In genomic region chr22:41621099-41621910, GRCh38 we compare ENCODE assay signal across 8 cellular contexts. TPM values are rescaled to one million over a fixed set of nuclear protein-coding genes. Genes with fewer than 3 reads are reported as not detected.
DNase-seq lines count a peak whose midpoint lies in the region; ATAC-seq and TF ChIP-seq lines count a peak whose summit lies in the region.

TSS of gene XRCC6 (plus strand) at chr22:41621295. CDS start at chr22:41622005, 710 bp downstream.

- H3F3A ChIP-seq in GM23248 (ENCODE audit: insufficient read depth), result peaks cover 25% of the 10 kb centered on the region

- H3K4me1 Mint-ChIP-seq in naive thymus-derived CD4-positive, alpha-beta T cell, result peaks cover 22 to 63% (median 44%) of the 10 kb centered on the region in 7 donors
- peaks cover 15 to 42% of the 10 kb centered on the region in 2 donors for H3K4me1 Mint-ChIP-seq in stimulated activated naive B cell treated with anti-CD40 and anti-IgM and Interleukin-4, amounts not matched to agents 10 μg/mL and 1 μg/mL and 100 μg/mL, for 72 hours

- H3K27me3 Mint-ChIP-seq in naive thymus-derived CD4-positive, alpha-beta T cell, result peaks cover 0 to 3% (median 0%) of the 10 kb centered on the region in 5 donors
- no peaks in the 10 kb centered on the region for H3K27me3 Mint-ChIP-seq in stimulated activated naive B cell treated with anti-CD40 and anti-IgM and Interleukin-4, amounts not matched to agents 10 μg/mL and 1 μg/mL and 100 μg/mL, for 72 hours

- peak within 1 kb of the TSS; percentile 95 to 100 (median 99) for H3K27ac Mint-ChIP-seq in naive thymus-derived CD4-positive, alpha-beta T cell
- H3K27ac Mint-ChIP-seq in stimulated activated naive B cell treated with anti-CD40 and anti-IgM and Interleukin-4, amounts not matched to agents 10 μg/mL and 1 μg/mL and 100 μg/mL, for 72 hours, result peak within 1 kb of the TSS; percentile 98

- intact Hi-C loops in naive thymus-derived CD4-positive, alpha-beta T cell (cut with micrococcal nuclease), result loop anchor here (1.0 to 5.0 kb wide), 18 partner anchors 31 to 802 kb away; partner anchors contain the start of genes ACO2 (in 2 of the 2), POLR3H (in 2 of the 2), RANGAP1 (in 2 of the 2) and SNU13 (in 2 of the 2)

- in situ Hi-C loops in GM23248 (cut with MboI), result no loop called here

- H3K27ac ChIP-seq in DND-41 (ENCODE audit: low read length) (peak within 1 kb of the TSS; percentile 98), GM23248 (peak within 1 kb of the TSS; percentile 98)
- peak within 1 kb of the TSS; percentile 99 for H3K27ac ChIP-seq in naive thymus-derived CD4-positive, alpha-beta T cell (ENCODE audit: low read depth, low read length)

- H3K79me2 ChIP-seq in DND-41 (ENCODE audit: insufficient read depth, low read length) (peaks cover 58% of the 10 kb centered on the region), GM23248 (ENCODE audit: insufficient read depth) (peaks cover 92% of the 10 kb centered on the region)

- peaks cover 34% of the 10 kb centered on the region for H3K4me1 ChIP-seq in DND-41 (ENCODE audit: insufficient read depth, low read length)
- H3K4me1 ChIP-seq in GM23248 (ENCODE audit: insufficient read depth), result peaks cover 19% of the 10 kb centered on the region
- peaks cover 18 to 20% of the 10 kb centered on the region in 2 donors for H3K4me1 ChIP-seq in naive thymus-derived CD4-positive, alpha-beta T cell (ENCODE audit: control insufficient read depth in 2 of 2, insufficient read depth in 2 of 2, low read length in 2 of 2)

- 1 to 3% methylated on average over 62 to 68 of the region's 70 CpGs for WGBS in GM23248 (ENCODE audit: low coverage in 1 of 2, low lambda C conversion rate in 2 of 2, missing lambda C conversion rate in 2 of 2), 2 experiments

- no peak for TF ChIP-seq CTCF in DND-41 (IDR thresholded peaks at IDR 0.05; ENCODE audit: borderline replicate concordance, extremely low read depth, low read length, poor library complexity, severe bottlenecking)

- peaks cover 15% of the 10 kb centered on the region for H4K20me1 ChIP-seq in DND-41 (ENCODE audit: insufficient read depth, low read length)
- H4K20me1 ChIP-seq in GM23248 (ENCODE audit: insufficient read depth), result no peaks in the 10 kb centered on the region

- peaks cover 0 to 14% (median 8%) of the 10 kb centered on the region in 5 donors for H3K36me3 Mint-ChIP-seq in naive thymus-derived CD4-positive, alpha-beta T cell
- peaks cover 5 to 25% of the 10 kb centered on the region in 2 donors for H3K36me3 Mint-ChIP-seq in stimulated activated naive B cell treated with anti-CD40 and anti-IgM and Interleukin-4, amounts not matched to agents 10 μg/mL and 1 μg/mL and 100 μg/mL, for 72 hours

- peak within 1 kb of the TSS; percentile 93 to 99 (median 97) for H3K4me3 Mint-ChIP-seq in naive thymus-derived CD4-positive, alpha-beta T cell
- H3K4me3 Mint-ChIP-seq in stimulated activated naive B cell treated with anti-CD40 and anti-IgM and Interleukin-4, amounts not matched to agents 10 μg/mL and 1 μg/mL and 100 μg/mL, for 72 hours, result peak within 1 kb of the TSS; percentile 91 to 94

- H3K36me3 ChIP-seq in DND-41 (ENCODE audit: insufficient read depth, low read length) (peaks cover 37% of the 10 kb centered on the region), GM23248 (ENCODE audit: low read depth) (peaks cover 26% of the 10 kb centered on the region; the same call in 1 of the 2 replicates)
- H3K36me3 ChIP-seq in naive thymus-derived CD4-positive, alpha-beta T cell (ENCODE audit: control insufficient read depth in 2 of 3, insufficient read depth in 3 of 3, low read length in 3 of 3), result peaks cover 0 to 37% (median 0%) of the 10 kb centered on the region in 3 experiments

- peak; percentile 89 for ATAC-seq in DND-41 (ENCODE audit: insufficient read depth, low read depth)
- ATAC-seq in naive thymus-derived CD4-positive, alpha-beta T cell, result peak; percentile 97
- peak; percentile 92 to 94 for ATAC-seq in stimulated activated naive B cell treated with anti-CD40 and anti-IgM and Interleukin-4, amounts not matched to agents 10 μg/mL and 1 μg/mL and 100 μg/mL, for 72 hours (replicated peaks)

- CTCF ChIA-PET in naive thymus-derived CD4-positive, alpha-beta T cell (lab: Charles Lee), result interaction anchor here (1.5 kb wide), 1 partner anchor 218 kb away, joined by 3 read pairs; no protein-coding TSS in a partner anchor

- H3K9me3 ChIP-seq in DND-41 (ENCODE audit: insufficient read depth, low read length, severe bottlenecking), result no peaks in the 10 kb centered on the region
- H3K9me3 ChIP-seq in GM23248 (ENCODE audit: low read depth), result no peaks in the 10 kb centered on the region
- no peaks in the 10 kb centered on the region for H3K9me3 ChIP-seq in naive thymus-derived CD4-positive, alpha-beta T cell (ENCODE audit: control insufficient read depth in 2 of 3, low read length in 3 of 3)

- H3K27me3 ChIP-seq in DND-41 (ENCODE audit: insufficient read depth, low read length, poor library complexity), result no peaks in the 10 kb centered on the region
- H3K27me3 ChIP-seq in GM23248 (replicated peaks; ENCODE audit: insufficient read depth), result no peaks in the 10 kb centered on the region
- H3K27me3 ChIP-seq in naive thymus-derived CD4-positive, alpha-beta T cell (ENCODE audit: control insufficient read depth in 2 of 2, insufficient read depth in 2 of 2, low read length in 2 of 2), result no peaks in the 10 kb centered on the region

- DNase-seq in DND-41 (peak; percentile 100), GM23248 (peak; percentile 100), LHCN-M2 (ENCODE audit: low read depth) (peak; percentile 99), RPMI8226 (peak; percentile 99), fibroblast of gingiva (ENCODE audit: low read depth) (peak; percentile 100)
- DNase-seq in activated T-helper 1 cell treated with anti-CD3 and anti-CD28 coated beads, Interleukin-2, amount 50 U/mL, for 16 hours (ENCODE audit: low read depth in 1 of 2, low spot score in 1 of 2), result peak; percentile 99 to 100
- peak; percentile 97 to 100 (median 99) for DNase-seq in naive thymus-derived CD4-positive, alpha-beta T cell
- DNase-seq in stimulated activated naive B cell treated with anti-CD40 and anti-IgM and Interleukin-4, amounts not matched to agents 10 μg/mL and 1 μg/mL and 100 μg/mL, for 72 hours, result peak; percentile 98

- H3K9me2 ChIP-seq in GM23248 (ENCODE audit: insufficient read depth), result no peaks in the 10 kb centered on the region

- H3K4me3 ChIP-seq in DND-41 (ENCODE audit: low read depth in 1 of 2, low read length in 2 of 2) (peak within 1 kb of the TSS; percentile 64 to 97), GM23248 (peak within 1 kb of the TSS; percentile 92)
- H3K4me3 ChIP-seq in naive thymus-derived CD4-positive, alpha-beta T cell (ENCODE audit: low read length), result peak within 1 kb of the TSS; percentile 99

- H3K9me3 Mint-ChIP-seq in naive thymus-derived CD4-positive, alpha-beta T cell, result peaks cover 0 to 2% (median 0%) of the 10 kb centered on the region in 11 donors
- no peaks in the 10 kb centered on the region for H3K9me3 Mint-ChIP-seq in stimulated activated naive B cell treated with anti-CD40 and anti-IgM and Interleukin-4, amounts not matched to agents 10 μg/mL and 1 μg/mL and 100 μg/mL, for 72 hours

- POLR2A ChIA-PET in naive thymus-derived CD4-positive, alpha-beta T cell (lab: Charles Lee), result interaction anchor here (0.7 to 3.7 kb wide), 13 partner anchors 10 to 209 kb away, joined by 3 to 30 read pairs (median 4); partner anchors contain the start of genes ACO2, CCDC134, PHF5A and PMM1

- H3K9ac ChIP-seq in DND-41 (ENCODE audit: low read depth, low read length), result peak within 1 kb of the TSS; percentile 92
- peak within 1 kb of the TSS; percentile 97 for H3K9ac ChIP-seq in GM23248

- H2AFZ ChIP-seq in DND-41 (ENCODE audit: low read depth, low read length) (peak within 1 kb of the TSS; percentile 97), GM23248 (peak within 1 kb of the TSS; percentile 84)

- H3K4me2 ChIP-seq in DND-41 (ENCODE audit: insufficient read depth, low read length) (peak within 1 kb of the TSS; percentile 98), GM23248 (ENCODE audit: unreplicated experiment) (peak within 1 kb of the TSS; percentile 96)

RNA-seq across cellular contexts. Expression of gene XRCC6, which starts in this region (rescaled TPM):
- 288 and 292 TPM in 2 replicates for total RNA-seq in GM23248 (2014; rRNA removed; shearing (Covaris generic))
- polyA plus RNA-seq in GM23248 (2016; fragmentation: Nextera tagmentation; extraction: Ambion mirVana), result 319 and 323 TPM in 2 replicates
- 475 and 477 TPM in 2 replicates for total RNA-seq in LHCN-M2 (2014; rRNA removed)
- 373 TPM for polyA plus RNA-seq in LHCN-M2 (2012)
- 100 to 1,000 TPM; 139 to 270 (median 160) TPM for total RNA-seq in naive thymus-derived CD4-positive, alpha-beta T cell
- polyA plus RNA-seq in naive thymus-derived CD4-positive, alpha-beta T cell, result 100 to 1,000 TPM; 458 to 542 TPM

Comparison
In these comparisons a context has a peak if more than half of its experiments do, and no peak if none do; other contexts are left out.
1. Peak in every context shown above with its lines: DNase-seq, ATAC-seq, H3K4me3 ChIP-seq and H3K27ac ChIP-seq.